10 cellular contexts compared by ENCODE assay signal in the genomic region with DNA sequence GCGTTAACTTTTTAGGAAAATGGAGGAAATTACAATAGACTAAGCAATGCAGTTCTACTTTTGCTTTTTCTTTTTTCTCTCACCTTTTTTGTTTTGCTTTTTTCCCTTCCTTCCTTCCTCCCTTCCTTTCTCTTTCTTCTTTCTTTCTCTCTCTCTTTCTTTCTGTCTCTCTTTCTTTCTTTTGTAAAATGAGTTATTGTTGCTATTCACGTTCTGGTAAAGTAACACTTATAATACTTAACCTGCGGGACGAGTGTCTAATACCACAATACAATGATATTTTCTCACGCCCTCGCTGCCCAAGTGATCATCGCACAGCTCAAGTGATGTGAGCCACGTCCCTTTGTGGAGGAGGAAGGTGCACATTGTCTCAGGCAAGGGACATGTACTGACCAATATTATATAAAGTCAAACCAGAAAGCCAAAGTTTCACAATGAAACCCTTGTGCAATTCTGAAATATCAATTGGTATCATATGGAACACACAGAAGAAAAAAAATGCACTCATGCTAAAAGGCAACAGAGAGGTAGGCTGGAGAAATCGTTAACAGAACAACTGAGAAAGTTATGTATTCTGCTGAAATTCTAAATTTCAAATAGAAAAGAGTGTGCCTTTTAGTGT. TPM values are rescaled to one million over a fixed set of nuclear protein-coding genes. Genes with fewer than 3 reads are reported as not detected.
DNase-seq lines count a peak whose midpoint lies in the region; ATAC-seq and TF ChIP-seq lines count a peak whose summit lies in the region.
"Had no signal": no experiment of that assay in that cellular context is flagged by ENCODE, and none has a peak within 500 bp of the region (broad histone marks: within the 10 kb centered on the region; RNA-seq: fewer than 3 reads in every experiment).

No MANE protein-coding gene starts in this region.

- H3K79me2 ChIP-seq in DOHH2 (ENCODE audit: control insufficient read depth, low read length) (no peaks in the 10 kb centered on the region), fibroblast of lung (ENCODE audit: control insufficient read depth, insufficient read depth, low read length) (no peaks in the 10 kb centered on the region)

- peaks cover 26% of the 10 kb centered on the region for H3K4me1 ChIP-seq in DOHH2 (ENCODE audit: control insufficient read depth, low read length)
- H3K4me1 ChIP-seq in SJCRH30: peaks cover 5% of the 10 kb centered on the region; the same call in 1 of the 2 replicates
- H3K4me1 ChIP-seq in fibroblast of lung (ENCODE audit: control insufficient read depth, extremely low read depth, insufficient read depth, low read length): peaks cover 2% of the 10 kb centered on the region
- H3K4me1 ChIP-seq: foreskin keratinocyte had no signal

- H3K9me3 ChIP-seq in DOHH2 (ENCODE audit: control insufficient read depth, insufficient read depth, low read length): no peaks in the 10 kb centered on the region
- H3K9me3 ChIP-seq in SJCRH30 (replicated peaks): no peaks in the 10 kb centered on the region
- H3K9me3 ChIP-seq in fibroblast of lung (ENCODE audit: control insufficient read depth, insufficient read depth, low read depth, low read length): no peaks in the 10 kb centered on the region

- H3K4me2 ChIP-seq in DOHH2 (ENCODE audit: low read length) (peak overlapping the region; percentile 68), fibroblast of lung (ENCODE audit: extremely low read depth, insufficient read depth, low read length) (peak overlapping the region; percentile 83)

- peak overlapping the region; percentile 64 for H2AFZ ChIP-seq in fibroblast of lung (ENCODE audit: low read length)

- DNase-seq in SJCRH30 (peak in 1 of 2 experiments; percentile 25), fibroblast of lung (ENCODE audit: low read depth in 2 of 2) (no peak), retinal pigment epithelial cell (ENCODE audit: low read depth) (no peak), NCI-H1048 (lab: John Stamatoyannopoulos, UW) (no peak), mucosa of gallbladder (ENCODE audit: low spot score) (no peak), amniotic stem cell (lab: John Stamatoyannopoulos, UW) (no peak)
- DNase-seq: activated CD4-positive, alpha-beta T cell treated with anti-CD3 and anti-CD28 coated beads for 1 hour; foreskin keratinocyte had no signal

- no peaks in the 10 kb centered on the region for H4K20me1 ChIP-seq in DOHH2 (ENCODE audit: control insufficient read depth, insufficient read depth, low read depth, low read length)
- H4K20me1 ChIP-seq in fibroblast of lung (ENCODE audit: control insufficient read depth, extremely low read depth, insufficient read depth, low read length): no peaks in the 10 kb centered on the region

- TF ChIP-seq CTCF in DOHH2 (IDR thresholded peaks at IDR 0.05; ENCODE audit: low read depth, low read length, poor library complexity, severe bottlenecking) (no peak), fibroblast of lung (conservative IDR thresholded peaks at IDR 0.05 in 1 of 2, IDR thresholded peaks at IDR 0.05 in 1 of 2; ENCODE audit: low read depth in 1 of 2, low read length in 2 of 2) (no peak), retinal pigment epithelial cell (conservative IDR thresholded peaks at IDR 0.05; ENCODE audit: low read depth, low read length) (no peak)

- H3K27me3 ChIP-seq in DOHH2 (ENCODE audit: control insufficient read depth, low read length) (peaks cover 7% of the 10 kb centered on the region), SJCRH30 (no peaks in the 10 kb centered on the region), fibroblast of lung (ENCODE audit: control insufficient read depth, insufficient read depth, low read length) (peaks cover 5% of the 10 kb centered on the region)

- H3K27ac ChIP-seq in DOHH2 (ENCODE audit: low read depth, low read length): no peak overlapping the region
- H3K27ac ChIP-seq in SJCRH30: peak overlapping the region; percentile 91
- no peak overlapping the region for H3K27ac ChIP-seq in fibroblast of lung (ENCODE audit: insufficient read depth, low read length)
- H3K27ac ChIP-seq: foreskin keratinocyte had no signal

- peaks cover 7% of the 10 kb centered on the region; the same call in 1 of the 2 replicates for H3F3A ChIP-seq in DOHH2 (ENCODE audit: control insufficient read depth, insufficient read depth)

- peak overlapping the region; percentile 83 for H3K4me3 ChIP-seq in DOHH2 (ENCODE audit: low read length)
- peak overlapping the region; percentile 82 for H3K4me3 ChIP-seq in SJCRH30
- H3K4me3 ChIP-seq in fibroblast of lung (replicated peaks in 1 of 4; ENCODE audit: control extremely low read depth in 1 of 4, insufficient read depth in 1 of 4, low read depth in 3 of 4, low read length in 4 of 4): peak overlapping the region; percentile 56 to 85 (median 64)
- peak overlapping the region; percentile 71 for H3K4me3 ChIP-seq in retinal pigment epithelial cell (ENCODE audit: low read length)

- H3K36me3 ChIP-seq in DOHH2 (ENCODE audit: control insufficient read depth, low read length) (no peaks in the 10 kb centered on the region), SJCRH30 (0 out of 2 replicates have a peak, but pooled peaks cover 2% of the 10 kb centered on the region), fibroblast of lung (ENCODE audit: control insufficient read depth, insufficient read depth, low read length) (no peaks in the 10 kb centered on the region)

- no peak for ATAC-seq in HG02938 (IDR thresholded peaks at IDR 0.05; ENCODE audit: unreplicated experiment)

- no peak overlapping the region for H3K9ac ChIP-seq in fibroblast of lung (ENCODE audit: insufficient read depth, low read length)

- no peaks in the 10 kb centered on the region for H3K9me2 ChIP-seq in DOHH2 (replicated peaks; ENCODE audit: control insufficient read depth, low read length)

RNA-seq across cellular contexts. Expression of a gene that starts 1.7 kb away (rescaled TPM):
- total RNA-seq in SJCRH30 (2014; rRNA removed; shearing (Covaris generic)): 15.3 and 17.6 TPM in 2 replicates
- total RNA-seq in fibroblast of lung (1.0 and 2.1 TPM in 2 replicates), mucosa of gallbladder (27.4 TPM)
- 1.4 and 2.3 TPM in 2 replicates for polyA plus RNA-seq in fibroblast of lung
- polyA plus RNA-seq in fibroblast of lung (2012): 1.0 and 2.6 TPM in 2 replicates
- polyA minus RNA-seq in fibroblast of lung (ENCODE audit: low replicate concordance): 0.16 and 2.6 TPM in 2 replicates
- total RNA-seq: foreskin keratinocyte had no signal
- polyA plus RNA-seq: foreskin keratinocyte had no signal

RNA-seq across cellular contexts. Expression of a gene that starts 33.5 kb away (rescaled TPM):
- total RNA-seq in SJCRH30 (2014; rRNA removed; shearing (Covaris generic)): 86.2 and 95.0 TPM in 2 replicates
- total RNA-seq in fibroblast of lung: 34.5 and 43.9 TPM in 2 replicates
- polyA plus RNA-seq in fibroblast of lung: 30.5 and 36.3 TPM in 2 replicates
- 30.2 and 41.0 TPM in 2 replicates for polyA plus RNA-seq in fibroblast of lung (2012)
- 1.5 and 1.6 TPM in 2 replicates for polyA minus RNA-seq in fibroblast of lung (ENCODE audit: low replicate concordance)
- 17.4 TPM for total RNA-seq in mucosa of gallbladder
